In the genomic region with DNA sequence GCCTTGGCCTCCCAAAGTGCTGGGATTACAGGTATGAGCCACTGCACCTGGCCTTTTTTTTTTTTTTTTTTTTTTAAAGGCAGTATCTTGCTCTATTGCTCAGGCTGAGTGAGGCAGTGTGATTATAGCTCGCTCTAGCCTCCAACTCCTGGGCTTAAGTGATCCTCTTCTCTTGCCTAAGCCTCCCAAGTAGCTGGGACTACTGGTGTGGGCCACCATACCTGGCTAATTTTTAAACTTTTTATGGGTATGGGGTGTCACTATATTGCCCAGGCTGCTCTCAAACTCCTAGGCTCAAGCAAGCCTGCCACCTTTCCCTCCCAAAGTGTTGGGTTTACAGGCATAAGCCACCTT, we compare ENCODE assay signal across 15 cellular contexts.
"Had no signal": no experiment of that assay in that cellular context is flagged by ENCODE, and none has a peak within 500 bp of the region (broad histone marks: within the 10 kb centered on the region; RNA-seq: fewer than 3 reads in every experiment).

No MANE protein-coding gene starts in this region.

- FAIRE-seq: islet of Langerhans had no signal

- H3K27me3 Mint-ChIP-seq: activated naive CD4-positive, alpha-beta T cell treated with anti-CD3 and anti-CD28 coated beads, Interleukin-2, amount 50 U/mL, for 24 hours; T-cell had no signal

- H3K4me3 Mint-ChIP-seq: activated naive CD4-positive, alpha-beta T cell treated with anti-CD3 and anti-CD28 coated beads, Interleukin-2, amount 50 U/mL, for 24 hours; natural killer cell; T-cell had no signal

- DNase-seq: activated CD4-positive, alpha-beta T cell treated with anti-CD3 and anti-CD28 coated beads for 1 hour; activated CD4-positive, alpha-beta T cell treated with anti-CD3 and anti-CD28 coated beads, Interleukin-2, amount 50 U/mL, for 4 hours; activated effector memory CD4-positive, alpha-beta T cell treated with Interleukin-2 at 50 U/mL for 16 hours; adrenal gland; left lung; natural killer cell; nucleus accumbens; stimulated activated CD4-positive, alpha-beta T cell treated with anti-CD3 and anti-CD28 coated beads, Interleukin-15, amount 100 ng/mL, for 24 hours; stimulated activated CD4-positive, alpha-beta T cell treated with anti-CD3 and anti-CD28 coated beads, Interleukin-4, amount 100 ng/mL, for 1 hour; stimulated activated naive CD8-positive, alpha-beta T cell treated with anti-CD3 and anti-CD28 coated beads, Interleukin-15, Interleukin-2, amounts not matched to agents 100 U/mL and 50 U/mL, for 24 hours; T-cell; T1000; upper lobe of left lung had no signal

- H3K4me3 ChIP-seq: adrenal gland, left lung, upper lobe of left lung had no signal

- ATAC-seq: left lung, natural killer cell, T-cell had no signal

- H3K27ac ChIP-seq: adrenal gland had no signal

- H3K36me3 ChIP-seq: adrenal gland, left lung, upper lobe of left lung had no signal

- H3K27me3 ChIP-seq: adrenal gland, left lung, upper lobe of left lung had no signal

- H3K9me3 ChIP-seq: adrenal gland, left lung, upper lobe of left lung had no signal

- H3K9me3 Mint-ChIP-seq: activated naive CD4-positive, alpha-beta T cell treated with anti-CD3 and anti-CD28 coated beads, Interleukin-2, amount 50 U/mL, for 24 hours; natural killer cell; T-cell had no signal

- H3K36me3 Mint-ChIP-seq: natural killer cell had no signal

- H3K27ac Mint-ChIP-seq: natural killer cell, T-cell had no signal
